8 cellular contexts compared by ENCODE assay signal in the genomic region with DNA sequence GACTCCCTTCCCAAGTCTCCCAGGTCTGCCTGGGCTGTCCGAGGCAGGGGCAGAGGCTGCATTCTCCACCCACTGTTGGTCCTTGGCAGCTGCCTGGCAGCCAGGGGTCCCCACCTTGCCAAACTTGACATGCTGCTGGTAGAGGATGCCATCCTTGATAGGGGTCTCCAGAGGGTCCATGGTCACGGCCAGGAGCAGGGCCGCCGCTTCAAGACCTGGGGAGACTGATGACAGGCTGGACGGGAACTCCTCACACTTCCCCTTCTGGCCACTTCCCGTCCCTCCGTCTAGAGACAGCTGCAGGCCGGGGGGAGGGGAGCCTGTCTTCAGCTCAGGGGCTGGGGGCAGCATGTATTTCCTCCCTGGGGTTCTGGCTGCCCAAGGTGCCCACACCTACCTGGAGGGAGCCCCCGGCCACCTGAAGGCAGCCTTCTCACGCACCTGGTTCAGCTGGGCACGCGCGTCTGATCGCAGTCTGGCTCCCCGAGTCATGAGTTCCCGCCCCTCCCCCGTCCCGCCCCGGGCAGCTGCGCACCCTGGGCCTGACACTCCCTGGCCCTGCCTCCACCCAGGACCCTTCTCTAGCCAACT. TPM values are rescaled to one million over a fixed set of nuclear protein-coding genes. Genes with fewer than 3 reads are reported as not detected.
A peak's percentile ranks its signal among the peaks of the same experiment; 100 is the strongest.
DNase-seq lines count a peak whose midpoint lies in the region; ATAC-seq, FAIRE-seq and TF ChIP-seq lines count a peak whose summit lies in the region.

A gene with protein sequence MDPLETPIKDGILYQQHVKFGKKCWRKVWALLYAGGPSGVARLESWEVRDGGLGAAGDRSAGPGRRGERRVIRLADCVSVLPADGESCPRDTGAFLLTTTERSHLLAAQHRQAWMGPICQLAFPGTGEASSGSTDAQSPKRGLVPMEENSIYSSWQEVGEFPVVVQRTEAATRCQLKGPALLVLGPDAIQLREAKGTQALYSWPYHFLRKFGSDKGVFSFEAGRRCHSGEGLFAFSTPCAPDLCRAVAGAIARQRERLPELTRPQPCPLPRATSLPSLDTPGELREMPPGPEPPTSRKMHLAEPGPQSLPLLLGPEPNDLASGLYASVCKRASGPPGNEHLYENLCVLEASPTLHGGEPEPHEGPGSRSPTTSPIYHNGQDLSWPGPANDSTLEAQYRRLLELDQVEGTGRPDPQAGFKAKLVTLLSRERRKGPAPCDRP (minus strand): TSS at position 466 of the 591 bp plus-strand sequence. CDS start 286 bp downstream, at position 180.

- CTCF ChIA-PET in K562 (lab: Yijun Ruan, JAX; ENCODE audit: low intra/inter-chr PET ratio), result no interaction called here

- H3K4me2 ChIP-seq in K562 (ENCODE audit: insufficient read depth, low read length) (peak within 1 kb of the TSS; percentile 75), neural progenitor cell (no peak within 1 kb of the TSS)

- H4K20me1 ChIP-seq in K562 (replicated peaks; ENCODE audit: control insufficient read depth, insufficient read depth, low read length) (no peaks in the 10 kb centered on the region), neural progenitor cell (ENCODE audit: low read depth) (peaks cover under 1% of the 10 kb centered on the region)

- H3K4me3 ChIP-seq in K562, result peak within 1 kb of the TSS; percentile 37
- H3K4me3 ChIP-seq in neural progenitor cell, result no peak within 1 kb of the TSS

- H2AFZ ChIP-seq in K562 (ENCODE audit: low read depth, low read length) (peak within 1 kb of the TSS; percentile 69), neural progenitor cell (replicated peaks) (no peak within 1 kb of the TSS)

- intact Hi-C loops in K562 (cut with micrococcal nuclease), result no loop called here
- intact Hi-C loops in activated T-helper 1 cell treated with anti-CD3 and anti-CD28 coated beads, Interleukin-12 subunit alpha, Interleukin-12 subunit beta, Interleukin-2, Interleukin-4 antibody, amounts not matched to agents 30 ng/mL and 10 ng/mL and 1 ng/mL, durations not matched to agents 14 hours and 24 hours and 36 hours (cut with micrococcal nuclease), result no loop called here

- POLR2A ChIA-PET in K562 (lab: Yijun Ruan, JAX), result interaction anchor here (0.6 to 4.5 kb wide), 9 partner anchors 11 to 695 kb away, joined by 3 to 26 read pairs (median 4); a partner anchor contains a TSS

- DNase-seq in K562 (ENCODE audit: extremely low read depth in 1 of 4, low spot score in 3 of 4), result peak; percentile 59 to 72 (median 66)
- no peak for DNase-seq in neural progenitor cell (ENCODE audit: low spot score)
- DNase-seq in activated T-helper 1 cell treated with anti-CD3 and anti-CD28 coated beads, Interleukin-12 subunit alpha, Interleukin-12 subunit beta, Interleukin-2, Interleukin-4 antibody, amounts not matched to agents 30 ng/mL and 10 ng/mL and 1 ng/mL, durations not matched to agents 14 hours and 24 hours and 36 hours (ENCODE audit: low spot score), result no peak
- no peak for DNase-seq in SIG-M5 treated with dmso at 0.1 percent for 504 hours (lab: John Stamatoyannopoulos, UW; ENCODE audit: unreplicated experiment)

- H3K4me1 ChIP-seq in K562 (replicated peaks in 1 of 2; ENCODE audit: control insufficient read depth in 2 of 2, insufficient read depth in 2 of 2, low read length in 2 of 2) (peaks cover 27 to 60% of the 10 kb centered on the region in 2 experiments), neural progenitor cell (no peaks in the 10 kb centered on the region)

- H3K9me3 Mint-ChIP-seq in neural progenitor cell, result no peaks in the 10 kb centered on the region
- no peaks in the 10 kb centered on the region for H3K9me3 Mint-ChIP-seq in activated T-helper 1 cell treated with anti-CD3 and anti-CD28 coated beads, Interleukin-12 subunit alpha, Interleukin-12 subunit beta, Interleukin-2, Interleukin-4 antibody, amounts not matched to agents 30 ng/mL and 10 ng/mL and 1 ng/mL, durations not matched to agents 14 hours and 24 hours and 36 hours

- TF ChIP-seq EP300 in K562 (IDR thresholded peaks at IDR 0.05; ENCODE audit: low read length), result no peak

- ATAC-seq in HG03103 (IDR thresholded peaks at IDR 0.05; ENCODE audit: low read depth, unreplicated experiment), result peak; percentile 30
- peak; percentile 80 for ATAC-seq in K562
- ATAC-seq in HG03378 (IDR thresholded peaks at IDR 0.05; ENCODE audit: unreplicated experiment), result no peak
- ATAC-seq in HG03565 (IDR thresholded peaks at IDR 0.05; ENCODE audit: unreplicated experiment), result no peak

- no peaks in the 10 kb centered on the region for H3K9me1 ChIP-seq in K562 (ENCODE audit: control insufficient read depth, insufficient read depth, low read length)

- peaks cover 17% of the 10 kb centered on the region; the same call in 2 of the 3 replicates for H3K79me2 ChIP-seq in K562 (ENCODE audit: control insufficient read depth, insufficient read depth, low read length)
- no peaks in the 10 kb centered on the region for H3K79me2 ChIP-seq in neural progenitor cell (ENCODE audit: low read depth)

- peaks cover 14% of the 10 kb centered on the region for H3K36me3 Mint-ChIP-seq in neural progenitor cell
- H3K36me3 Mint-ChIP-seq in activated T-helper 1 cell treated with anti-CD3 and anti-CD28 coated beads, Interleukin-12 subunit alpha, Interleukin-12 subunit beta, Interleukin-2, Interleukin-4 antibody, amounts not matched to agents 30 ng/mL and 10 ng/mL and 1 ng/mL, durations not matched to agents 14 hours and 24 hours and 36 hours (ENCODE audit: low read depth), result peaks cover 21% of the 10 kb centered on the region

- H3K27ac Mint-ChIP-seq in neural progenitor cell, result peak within 1 kb of the TSS; percentile 63
- no peak within 1 kb of the TSS for H3K27ac Mint-ChIP-seq in activated T-helper 1 cell treated with anti-CD3 and anti-CD28 coated beads, Interleukin-12 subunit alpha, Interleukin-12 subunit beta, Interleukin-2, Interleukin-4 antibody, amounts not matched to agents 30 ng/mL and 10 ng/mL and 1 ng/mL, durations not matched to agents 14 hours and 24 hours and 36 hours

- H3K4me3 Mint-ChIP-seq in neural progenitor cell, result no peak within 1 kb of the TSS
- H3K4me3 Mint-ChIP-seq in activated T-helper 1 cell treated with anti-CD3 and anti-CD28 coated beads, Interleukin-12 subunit alpha, Interleukin-12 subunit beta, Interleukin-2, Interleukin-4 antibody, amounts not matched to agents 30 ng/mL and 10 ng/mL and 1 ng/mL, durations not matched to agents 14 hours and 24 hours and 36 hours, result no peak within 1 kb of the TSS

- H3K9me3 ChIP-seq in K562 (replicated peaks; ENCODE audit: control insufficient read depth, insufficient read depth, low read depth, low read length), result no peaks in the 10 kb centered on the region
- no peaks in the 10 kb centered on the region for H3K9me3 ChIP-seq in neural progenitor cell (ENCODE audit: low read depth)

- peak within 1 kb of the TSS; percentile 66 to 89 for H3K9ac ChIP-seq in K562 (ENCODE audit: insufficient read depth in 1 of 2, low read depth in 2 of 2, low read length in 2 of 2)
- H3K9ac ChIP-seq in neural progenitor cell, result no peak within 1 kb of the TSS

- TSS peak; percentile 16 for BruUV-seq in K562 (replicated peaks; lab: Mats Ljungman, UMichigan)

- H3K36me3 ChIP-seq in K562 (ENCODE audit: control insufficient read depth, insufficient read depth, low read length), result peaks cover 68% of the 10 kb centered on the region
- H3K36me3 ChIP-seq in neural progenitor cell, result no peaks in the 10 kb centered on the region

- peaks cover 10% of the 10 kb centered on the region for H3K27me3 Mint-ChIP-seq in neural progenitor cell (ENCODE audit: insufficient read depth, low read depth)
- no peaks in the 10 kb centered on the region for H3K27me3 Mint-ChIP-seq in activated T-helper 1 cell treated with anti-CD3 and anti-CD28 coated beads, Interleukin-12 subunit alpha, Interleukin-12 subunit beta, Interleukin-2, Interleukin-4 antibody, amounts not matched to agents 30 ng/mL and 10 ng/mL and 1 ng/mL, durations not matched to agents 14 hours and 24 hours and 36 hours (ENCODE audit: insufficient read depth)

- no peaks in the 10 kb centered on the region for H3F3A ChIP-seq in neural progenitor cell (ENCODE audit: low read depth)

- no peak for FAIRE-seq in K562 (lab: Jason Lieb, UNC)

- TF ChIP-seq POLR2A in GM15510 (IDR thresholded peaks at IDR 0.05; ENCODE audit: borderline replicate concordance, extremely low read depth, insufficient read length) (peak; percentile 57), K562 (conservative IDR thresholded peaks at IDR 0.05) (no peak; the same call in 1 of the 2 replicates)

- 10% methylated on average over 8 of the region's 20 CpGs for WGBS in K562 (ENCODE audit: insufficient coverage, low coverage, missing lambda C conversion rate)

- TF ChIP-seq CTCF in K562 (IDR thresholded peaks at IDR 0.05 in 2 of 3, conservative IDR thresholded peaks at IDR 0.05 in 1 of 3; ENCODE audit: insufficient read depth in 2 of 3, low read depth in 1 of 3, low read length in 3 of 3) (no peak), neural progenitor cell (IDR thresholded peaks at IDR 0.05) (no peak)

- peak within 1 kb of the TSS; percentile 80 for H3K27ac ChIP-seq in K562 (ENCODE audit: extremely low read depth, low read depth, low read length)
- no peak within 1 kb of the TSS for H3K27ac ChIP-seq in neural progenitor cell

- in situ Hi-C loops in K562 (cut with MboI), result no loop called here

- H3K4me1 Mint-ChIP-seq in neural progenitor cell, result peaks cover 5% of the 10 kb centered on the region
- peaks cover 7% of the 10 kb centered on the region for H3K4me1 Mint-ChIP-seq in activated T-helper 1 cell treated with anti-CD3 and anti-CD28 coated beads, Interleukin-12 subunit alpha, Interleukin-12 subunit beta, Interleukin-2, Interleukin-4 antibody, amounts not matched to agents 30 ng/mL and 10 ng/mL and 1 ng/mL, durations not matched to agents 14 hours and 24 hours and 36 hours (ENCODE audit: low read depth)

- no peak for TF ChIP-seq RAD21 in K562 (CRISPR knock-in tag; conservative IDR thresholded peaks at IDR 0.05 in 1 of 2, IDR thresholded peaks at IDR 0.05 in 1 of 2)

- H3K27me3 ChIP-seq in K562 (ENCODE audit: control insufficient read depth in 2 of 2, insufficient read depth in 2 of 2, low read length in 2 of 2) (no peaks in the 10 kb centered on the region), neural progenitor cell (no peaks in the 10 kb centered on the region)

RNA-seq across cellular contexts. Expression of the gene that starts here (rescaled TPM):
- 31.3 and 80.0 TPM in 2 replicates for total RNA-seq in K562 (2011; cell fraction: chromatin; rRNA removed; ENCODE audit: low replicate concordance)
- 40.8 and 45.7 TPM in 2 replicates for total RNA-seq in K562 (2011; cell fraction: nucleolus; rRNA removed)
- 31.9 and 45.3 TPM in 2 replicates for total RNA-seq in K562 (2011; cell fraction: nucleoplasm; rRNA removed)
- 9.2 and 11.0 TPM in 2 replicates for total RNA-seq in K562 (2014; rRNA removed)
- 2.0 TPM in 2 replicates for total RNA-seq in K562 (2014; rRNA removed; fragmentation: Illumina TruSeq; extraction: Trizol)
- 5.9 and 7.2 TPM in 2 replicates for total RNA-seq in K562 (2015; rRNA removed; fragmentation: Illumina TruSeq; extraction: Trizol)
- total RNA-seq in K562 (2021), result 15.7 and 21.1 TPM in 2 replicates
- polyA plus RNA-seq in K562 (2011; rRNA removed), result 8.0 and 16.1 TPM in 2 replicates
- 15.1 and 21.5 TPM in 2 replicates for polyA plus RNA-seq in K562 (2011; cell fraction: cytosol; rRNA removed)
- 70.3 and 111 TPM in 2 replicates for polyA plus RNA-seq in K562 (2011; cell fraction: nucleus; rRNA removed)
- polyA plus RNA-seq in K562 (2012), result 14.5 and 23.5 TPM in 2 replicates
- 10.1 and 12.5 TPM in 2 replicates for polyA plus RNA-seq in K562 (2014; fragmentation: Illumina TruSeq; extraction: Trizol)
- 1 to 10 TPM; 1.3 to 1.7 TPM for polyA plus RNA-seq in K562 (2014; fragmentation: Nextera tagmentation; extraction: Ambion mirVana)
- polyA plus RNA-seq in K562 (2014; rRNA removed), result 16.9 and 23.0 TPM in 2 replicates
- 3.9 and 4.1 TPM in 2 replicates for polyA minus RNA-seq in K562 (2011; rRNA and poly(A)+ RNA removed)
- 7.4 and 11.9 TPM in 2 replicates for polyA minus RNA-seq in K562 (2011; cell fraction: cytosol; rRNA and poly(A)+ RNA removed)
- polyA minus RNA-seq in K562 (2011; cell fraction: nucleus; rRNA and poly(A)+ RNA removed), result 18.3 and 19.9 TPM in 2 replicates
- 0.54 and 0.93 TPM in 2 replicates for total RNA-seq in neural progenitor cell (ENCODE audit: low replicate concordance)
- 3.7 and 5.0 TPM in 2 replicates for total RNA-seq in activated T-helper 1 cell treated with anti-CD3 and anti-CD28 coated beads, Interleukin-12 subunit alpha, Interleukin-12 subunit beta, Interleukin-2, Interleukin-4 antibody, amounts not matched to agents 30 ng/mL and 10 ng/mL and 1 ng/mL, durations not matched to agents 14 hours and 24 hours and 36 hours

Comparison
In these comparisons a context has a peak if more than half of its experiments do, and no peak if none do; other contexts are left out.
1. ATAC-seq: peak in HG03103 (single experiment) and K562 (single experiment); none in HG03378 (single experiment) and HG03565 (single experiment).
2. DNase-seq: peak in K562 (4 of 4); none in neural progenitor cell (single experiment), activated T-helper 1 cell treated with anti-CD3 and anti-CD28 coated beads, Interleukin-12 subunit alpha, Interleukin-12 subunit beta, Interleukin-2, Interleukin-4 antibody, amounts not matched to agents 30 ng/mL and 10 ng/mL and 1 ng/mL, durations not matched to agents 14 hours and 24 hours and 36 hours (single experiment) and SIG-M5 treated with dmso at 0.1 percent for 504 hours (single experiment).